In the genomic region with DNA sequence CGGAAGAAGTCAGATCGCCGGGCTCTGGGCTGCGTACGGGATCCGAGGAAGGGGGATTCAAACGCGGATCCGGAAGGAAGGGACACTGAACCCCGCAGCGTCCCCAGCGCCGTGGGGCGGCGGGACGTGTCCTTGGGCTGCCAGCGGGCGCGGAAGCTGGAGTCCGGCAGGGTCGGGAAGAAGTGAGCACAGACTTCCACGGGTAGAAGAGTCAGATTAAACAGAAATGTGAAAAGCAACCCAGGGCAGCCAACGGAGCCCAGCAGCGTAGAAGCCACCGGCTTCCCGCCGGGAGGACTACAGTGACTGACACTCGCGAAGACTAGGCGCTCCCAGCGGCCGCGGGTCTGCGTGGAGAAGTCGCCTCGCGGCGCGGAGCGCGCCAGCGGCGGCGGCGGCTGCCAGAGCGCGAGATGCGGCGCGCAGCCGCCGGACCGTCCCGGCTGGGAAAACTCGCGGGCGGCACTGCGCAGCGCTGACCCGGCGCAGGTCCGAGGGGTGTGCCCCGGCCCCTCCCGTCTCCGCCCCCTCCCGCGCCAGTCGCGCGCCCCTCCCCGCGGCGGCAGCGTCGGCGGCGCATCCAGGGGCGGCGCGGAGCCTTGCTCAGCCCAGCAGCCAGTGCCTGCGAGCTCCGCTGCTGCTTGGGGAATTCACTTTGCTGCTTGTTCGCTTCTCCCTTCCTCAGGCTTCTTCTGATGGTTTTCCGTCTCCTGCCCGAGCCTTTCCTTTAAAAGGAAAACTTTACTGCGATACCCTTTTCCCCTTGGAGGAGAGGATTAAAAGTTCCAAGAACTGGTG, we compare ENCODE assay signal across 8 cellular contexts. TPM values are rescaled to one million over a fixed set of nuclear protein-coding genes. Genes with fewer than 3 reads are reported as not detected.
A peak's percentile ranks its signal among the peaks of the same experiment; 100 is the strongest.
DNase-seq lines count a peak whose midpoint lies in the region; ATAC-seq and TF ChIP-seq lines count a peak whose summit lies in the region.

A gene (plus strand): TSS at position 618 of the 798 bp plus-strand sequence. CDS start 239 bp downstream, outside the sequence.

- intact Hi-C loops in mucosa of descending colon (cut with DNase I, micrococcal nuclease) (loop anchor here (5.0 to 10.0 kb wide), 2 partner anchors 457 to 659 kb away; no protein-coding TSS in a partner anchor), transverse colon (cut with DNase I; ENCODE audit: low total_unique reads) (loop anchor here (10.0 kb wide), 2 partner anchors 747 to 957 kb away; no protein-coding TSS in a partner anchor)

- H3K9me3 ChIP-seq in HUES6 (ENCODE audit: control insufficient read depth, insufficient read depth, low read depth, low read length) (no peaks in the 10 kb centered on the region), mucosa of descending colon (no peaks in the 10 kb centered on the region), transverse colon (no peaks in the 10 kb centered on the region)

- H3K4me3 ChIP-seq in HUES6 (ENCODE audit: low read depth, low read length) (peak within 1 kb of the TSS; percentile 69), mucosa of descending colon (peak within 1 kb of the TSS; percentile 38), transverse colon (peak within 1 kb of the TSS; percentile 32 to 75 (median 64))

- H3K27ac ChIP-seq in HUES6 (ENCODE audit: low read depth, low read length) (no peak within 1 kb of the TSS), transverse colon (peak within 1 kb of the TSS; percentile 72 to 87 (median 78))

- TF ChIP-seq EP300 in transverse colon (IDR thresholded peaks at IDR 0.05; ENCODE audit: low read depth): no peak

- TF ChIP-seq POLR2A in erythroblast (IDR thresholded peaks at IDR 0.05; ENCODE audit: low read length): no peak
- TF ChIP-seq POLR2A in transverse colon (IDR thresholded peaks at IDR 0.05): no peak

- H3K27ac Mint-ChIP-seq in immature natural killer cell: no peak within 1 kb of the TSS

- peaks cover 15 to 21% (median 15%) of the 10 kb centered on the region in 3 donors for H3K27me3 Mint-ChIP-seq in immature natural killer cell (ENCODE audit: low read depth in 3 of 3)

- no peak for TF ChIP-seq CTCF in mucosa of descending colon (IDR thresholded peaks at IDR 0.05)
- no peak for TF ChIP-seq CTCF in transverse colon (IDR thresholded peaks at IDR 0.05)

- peaks cover 17% of the 10 kb centered on the region for H3K4me1 ChIP-seq in HUES6 (ENCODE audit: control insufficient read depth, insufficient read depth, low read length)
- peaks cover 11% of the 10 kb centered on the region for H3K4me1 ChIP-seq in mucosa of descending colon (ENCODE audit: low read depth)
- H3K4me1 ChIP-seq in transverse colon: peaks cover 6 to 35% (median 17%) of the 10 kb centered on the region in 4 donors

- H3K36me3 ChIP-seq in HUES6 (ENCODE audit: control insufficient read depth, insufficient read depth, low read length): no peaks in the 10 kb centered on the region
- no peaks in the 10 kb centered on the region for H3K36me3 ChIP-seq in mucosa of descending colon (ENCODE audit: low read depth)
- no peaks in the 10 kb centered on the region for H3K36me3 ChIP-seq in transverse colon

- H3K36me3 Mint-ChIP-seq in immature natural killer cell: no peaks in the 10 kb centered on the region

- H3K9me3 Mint-ChIP-seq in immature natural killer cell: peaks cover 0 to 3% (median 0%) of the 10 kb centered on the region in 6 donors

- no peaks in the 10 kb centered on the region for H3K4me1 Mint-ChIP-seq in immature natural killer cell

- in situ Hi-C loops in transverse colon (cut with MboI; ENCODE audit: low pct_ligation_motif_present in 1 of 4, low pct_unique_long_range_greater_than_20kb in 1 of 4, low sequenced_read_pairs in 3 of 4): loop anchor here (10.0 to 25.0 kb wide), 3 partner anchors 657 to 954 kb away; no protein-coding TSS in a partner anchor

- H3K27me3 ChIP-seq in HUES6 (ENCODE audit: control insufficient read depth, insufficient read depth, low read length) (peaks cover 97% of the 10 kb centered on the region), transverse colon (peaks cover 25% of the 10 kb centered on the region)

- peak within 1 kb of the TSS; percentile 62 for H3K9ac ChIP-seq in HUES6 (ENCODE audit: low read length)

- ATAC-seq in GM21381 (IDR thresholded peaks at IDR 0.05; ENCODE audit: unreplicated experiment) (peak; percentile 51), mucosa of descending colon (peak; percentile 89)

- H3K4me3 Mint-ChIP-seq in immature natural killer cell: peak within 1 kb of the TSS in 2 of 5 donors; percentile 33 to 62

- DNase-seq in Daoy (ENCODE audit: low read depth) (peak; percentile 94), UCSD-AML1 (lab: John Stamatoyannopoulos, UW; ENCODE audit: unreplicated experiment) (peak; percentile 29), erythroblast (lab: John Stamatoyannopoulos, UW) (peak; percentile 50 to 55), mucosa of descending colon (peak; percentile 73 to 88 (median 77)), transverse colon (peak; percentile 74), immature natural killer cell (no peak)

- 0 to 2% methylated on average over 7 to 86 of the region's 86 CpGs for WGBS in transverse colon (ENCODE audit: low coverage in 1 of 2), 2 donors

RNA-seq across cellular contexts. Expression of the gene that starts here (rescaled TPM):
- total RNA-seq in Daoy (2014; rRNA removed; shearing (Covaris generic)): 2.0 and 2.7 TPM in 2 replicates
- total RNA-seq in mucosa of descending colon: 10 to 100 TPM in 2 of 3 donors, 1 to 10 TPM in 1; 4.7 to 11.1 (median 10.3) TPM
- total RNA-seq in transverse colon: 1 to 10 TPM; 1.5 to 7.8 (median 3.7) TPM
- polyA plus RNA-seq in immature natural killer cell: not detected

Comparison
In these comparisons a context has a peak if more than half of its experiments do, and no peak if none do; other contexts are left out.
1. DNase-seq: peak in Daoy (single experiment), UCSD-AML1 (single experiment), erythroblast (2 of 2), mucosa of descending colon (3 of 3) and transverse colon (single experiment); none in immature natural killer cell (0 of 3).
2. Peak in every context shown above with its lines, with median percentiles within 50 percentile points of each other: H3K4me3 ChIP-seq.